ENCODE assay signal across 34 cellular contexts in genomic region chr12:29649722-29650121, GRCh38.
"Had no signal": no experiment of that assay in that cellular context is flagged by ENCODE, and none has a peak within 500 bp of the region (broad histone marks: within the 10 kb centered on the region; RNA-seq: fewer than 3 reads in every experiment).

No MANE protein-coding gene starts in this region.

- H3K9me3 ChIP-seq: MG63 had no signal

- H3K27me3 ChIP-seq: MG63 had no signal

- H3K27ac ChIP-seq: KMS-11 had no signal

- DNase-seq: Karpas-422, Kasumi-1, KG1, MG63, MM.1S, MV-4-11, NCI-H1048, NCI-H1092, NCI-H1092 treated with DMSO at 0.1 percent for 48 hours, NCI-H1105, NCI-H1105 treated with DMSO at 0.1 percent for 48 hours, NCI-H1417, NCI-H1417 treated with DMSO at 0.1 percent for 48 hours, NCI-H1436, NCI-H1436 treated with DMSO at 0.1 percent for 48 hours, NCI-H146, NCI-H1694, NCI-H1694 treated with DMSO at 0.1 percent for 48 hours, NCI-H187, NCI-H187 treated with DMSO at 0.1 percent for 48 hours, NCI-H1930, NCI-H2029, NCI-H2029 treated with DMSO at 0.1 percent for 48 hours, NCI-H2081, NCI-H2081 treated with DMSO at 0.1 percent for 48 hours, NCI-H2107, NCI-H2171, NCI-H2171 treated with DMSO at 0.1 percent for 48 hours, NCI-H2227 treated with DMSO at 0.1 percent for 48 hours, NCI-H226, NCI-H345, NCI-H446, NCI-H510A had no signal

- H3K36me3 ChIP-seq: MG63 had no signal

- H3K4me3 ChIP-seq: MG63 had no signal
